23 cellular contexts compared by ENCODE assay signal in genomic region chr20:63712191-63712590, GRCh38. TPM values are rescaled to one million over a fixed set of nuclear protein-coding genes. Genes with fewer than 3 reads are reported as not detected.
DNase-seq lines count a peak whose midpoint lies in the region; ATAC-seq, FAIRE-seq and TF ChIP-seq lines count a peak whose summit lies in the region.
"Had no signal": no experiment of that assay in that cellular context is flagged by ENCODE, and none has a peak within 500 bp of the region (broad histone marks: within the 10 kb centered on the region; RNA-seq: fewer than 3 reads in every experiment).

No MANE protein-coding gene starts in this region.

- H3K27ac ChIP-seq in A549: no peak overlapping the region
- H3K27ac ChIP-seq in CD4-positive, CD25-positive, alpha-beta regulatory T cell (ENCODE audit: insufficient read depth, low read length, poor library complexity, severe bottlenecking): no peak overlapping the region
- H3K27ac ChIP-seq in OCI-LY7 (ENCODE audit: low read depth, low read length, poor library complexity, severe bottlenecking): no peak overlapping the region
- no peak overlapping the region for H3K27ac ChIP-seq in left ventricle myocardium inferior (replicated peaks)
- H3K27ac ChIP-seq: RWPE1 had no signal

- peaks cover 0 to 12% (median 3%) of the 10 kb centered on the region in 7 donors for H3K9me3 Mint-ChIP-seq in CD4-positive, CD25-positive, alpha-beta regulatory T cell
- H3K9me3 Mint-ChIP-seq in brain: peaks cover 21 to 41% (median 30%) of the 10 kb centered on the region in 5 experiments

- no peak for TF ChIP-seq EP300 in A549 (IDR thresholded peaks at IDR 0.05)

- H3K4me3 Mint-ChIP-seq in CD4-positive, CD25-positive, alpha-beta regulatory T cell: peak overlapping the region; percentile 38 to 83 (median 62)
- H3K4me3 Mint-ChIP-seq in brain: peak overlapping the region in 3 of 5 experiments; percentile 43 to 53 (median 43)
- H3K4me3 Mint-ChIP-seq: CD14-positive monocyte had no signal

- DNase-seq in A549 (ENCODE audit: low read depth in 1 of 2, low spot score in 1 of 2) (no peak), OCI-LY7 (ENCODE audit: low spot score) (no peak), left ventricle myocardium inferior (no peak), GM10248 (ENCODE audit: extremely low spot score) (no peak), Ammon's horn (ENCODE audit: low spot score) (no peak), NCI-H345 (lab: John Stamatoyannopoulos, UW) (no peak)
- DNase-seq in CD4-positive, CD25-positive, alpha-beta regulatory T cell: no peak
- DNase-seq: AML-193, EL, GOT3, KG1, MV-4-11, NCI-H187, NCI-H2107, NCI-H524, NCI-H82, PC-3, SIG-M5 had no signal

- no peaks in the 10 kb centered on the region for H3K27me3 ChIP-seq in CD4-positive, CD25-positive, alpha-beta regulatory T cell (ENCODE audit: control insufficient read depth, insufficient read depth, low read length)
- no peaks in the 10 kb centered on the region for H3K27me3 ChIP-seq in left ventricle myocardium inferior (ENCODE audit: low read depth)

- H3K27ac Mint-ChIP-seq in CD4-positive, CD25-positive, alpha-beta regulatory T cell: peak overlapping the region in 1 of 3 donors; percentile 72
- no peak overlapping the region for H3K27ac Mint-ChIP-seq in brain

- H3K9me2 ChIP-seq in OCI-LY7 (ENCODE audit: insufficient read depth, low read length): no peaks in the 10 kb centered on the region

- peaks cover 10% of the 10 kb centered on the region; the same call in 1 of the 3 replicates for H3K4me1 ChIP-seq in A549
- peaks cover 22% of the 10 kb centered on the region for H3K4me1 ChIP-seq in CD4-positive, CD25-positive, alpha-beta regulatory T cell (ENCODE audit: control insufficient read depth, insufficient read depth, low read length, poor library complexity, severe bottlenecking)
- H3K4me1 ChIP-seq in OCI-LY7 (ENCODE audit: insufficient read depth, low read length, poor library complexity, severe bottlenecking): peaks cover 22% of the 10 kb centered on the region
- peaks cover 21% of the 10 kb centered on the region for H3K4me1 ChIP-seq in left ventricle myocardium inferior

- no peaks in the 10 kb centered on the region for H3K27me3 Mint-ChIP-seq in CD4-positive, CD25-positive, alpha-beta regulatory T cell
- H3K27me3 Mint-ChIP-seq in brain: no peaks in the 10 kb centered on the region

- TSS peak; percentile 52 for BruUV-seq in OCI-LY7 (replicated peaks; lab: Mats Ljungman, UMichigan)

- intact Hi-C loops in OCI-LY7 (cut with micrococcal nuclease; ENCODE audit: unreplicated experiment) (no loop called here), left ventricle myocardium inferior (cut with micrococcal nuclease) (no loop called here)

- H3K4me3 ChIP-seq in A549: no peak overlapping the region
- no peak overlapping the region for H3K4me3 ChIP-seq in CD4-positive, CD25-positive, alpha-beta regulatory T cell (ENCODE audit: low read depth, low read length)
- H3K4me3 ChIP-seq in OCI-LY7 (ENCODE audit: low read depth, low read length, poor library complexity, severe bottlenecking): no peak overlapping the region
- no peak overlapping the region for H3K4me3 ChIP-seq in left ventricle myocardium inferior

- FAIRE-seq in A549 (lab: Jason Lieb, UNC): no peak
- FAIRE-seq: GM12892 had no signal

- H3K4me2 ChIP-seq in A549 (no peak overlapping the region), OCI-LY7 (ENCODE audit: low read length) (no peak overlapping the region)

- H3K4me1 Mint-ChIP-seq in CD4-positive, CD25-positive, alpha-beta regulatory T cell: peaks cover 16 to 57% (median 31%) of the 10 kb centered on the region in 4 donors
- peaks cover 34% of the 10 kb centered on the region for H3K4me1 Mint-ChIP-seq in brain

- H3K36me3 ChIP-seq in CD4-positive, CD25-positive, alpha-beta regulatory T cell (ENCODE audit: control insufficient read depth, insufficient read depth, low read length): peaks cover 52% of the 10 kb centered on the region
- peaks cover 85% of the 10 kb centered on the region for H3K36me3 ChIP-seq in OCI-LY7 (ENCODE audit: insufficient read depth, low read length)
- H3K36me3 ChIP-seq in left ventricle myocardium inferior: peaks cover 80% of the 10 kb centered on the region

- POLR2A ChIA-PET in A549 (lab: Yijun Ruan, JAX) (interaction anchor here (1.1 kb wide), 1 partner anchor 29 kb away, joined by 3 read pairs; no protein-coding TSS in a partner anchor), OCI-LY7 (lab: Charles Lee) (no interaction called here), GM10248 (lab: Yijun Ruan, JAX) (interaction anchor here (0.7 kb wide), 1 partner anchor 10 kb away, joined by 3 read pairs; no protein-coding TSS in a partner anchor)

- H4K20me1 ChIP-seq in OCI-LY7 (ENCODE audit: insufficient read depth, low read length): no peaks in the 10 kb centered on the region

- CTCF ChIA-PET in A549 (lab: Yijun Ruan, JAX) (interaction anchor here (1.4 to 1.7 kb wide), 2 partner anchors 28 to 175 kb away, joined by 4 read pairs; partner anchors contain the start of gene PTK6), OCI-LY7 (lab: Charles Lee; ENCODE audit: unreplicated experiment) (no interaction called here), GM10248 (lab: Yijun Ruan, JAX) (interaction anchor here (0.8 to 1.0 kb wide), 2 partner anchors 9 to 22 kb away, joined by 3 to 4 read pairs; no protein-coding TSS in a partner anchor)

- no peak overlapping the region for H2AFZ ChIP-seq in OCI-LY7 (ENCODE audit: low read length)

- peaks cover 93% of the 10 kb centered on the region for H3K79me2 ChIP-seq in OCI-LY7 (ENCODE audit: insufficient read depth, low read depth, low read length)

- no peak for TF ChIP-seq POLR2A in A549 (IDR thresholded peaks at IDR 0.05; ENCODE audit: low read length)

- no peak for ATAC-seq in A549
- no peak for ATAC-seq in CD4-positive, CD25-positive, alpha-beta regulatory T cell (ENCODE audit: low read depth in 2 of 2)
- ATAC-seq: HCT116, PC-3 had no signal

- H3K36me3 Mint-ChIP-seq in CD4-positive, CD25-positive, alpha-beta regulatory T cell: peaks cover 45% of the 10 kb centered on the region
- H3K36me3 Mint-ChIP-seq in brain: peaks cover 85% of the 10 kb centered on the region

- TF ChIP-seq RAD21 in A549 (conservative IDR thresholded peaks at IDR 0.05 in 1 of 2, IDR thresholded peaks at IDR 0.05 in 1 of 2): no peak

- WGBS in A549 (ENCODE audit: missing lambda C conversion rate): 97% methylated on average over 1 of the region's 1 CpG

- TF ChIP-seq CTCF in A549 (IDR thresholded peaks at IDR 0.05): no peak
- no peak for TF ChIP-seq CTCF in OCI-LY7 (conservative IDR thresholded peaks at IDR 0.05; ENCODE audit: low read length)
- TF ChIP-seq CTCF in brain (conservative IDR thresholded peaks at IDR 0.05): no peak
- TF ChIP-seq CTCF in left ventricle myocardium inferior (IDR thresholded peaks at IDR 0.05; ENCODE audit: borderline replicate concordance): no peak
- no peak for TF ChIP-seq CTCF in GM10248 (IDR thresholded peaks at IDR 0.05; ENCODE audit: control extremely low read depth, extremely low read depth, low read depth, missing control alignments)

- H3K9me3 ChIP-seq in A549 (peaks cover 25% of the 10 kb centered on the region), OCI-LY7 (ENCODE audit: low read length) (peaks cover 28% of the 10 kb centered on the region), left ventricle myocardium inferior (replicated peaks) (peaks cover 24% of the 10 kb centered on the region)
- peaks cover 3 to 11% of the 10 kb centered on the region in 2 experiments for H3K9me3 ChIP-seq in CD4-positive, CD25-positive, alpha-beta regulatory T cell (ENCODE audit: control insufficient read depth in 2 of 2, low read length in 2 of 2)

RNA-seq across cellular contexts. Expression of gene ZGPAT, which starts 4.4 kb away (rescaled TPM):
- polyA plus RNA-seq in A549 (2011; rRNA removed) (9.2 and 9.5 TPM in 2 replicates), A549 (2017; fragmentation: RNase III; extraction: RNeasy Plus Mini Kit Qiagen cat#74134 plus additional on column Dnase treatment) (22.6 to 25.6 TPM (median 23.9 TPM) in 3 replicates), brain (ENCODE audit: insufficient read depth, low read depth, low replicate concordance) (24.3 TPM)
- 28.6 and 32.6 TPM in 2 replicates for polyA plus RNA-seq in A549 (2012; cell fraction: cytosol; rRNA removed)
- 98.7 and 141 TPM in 2 replicates for polyA plus RNA-seq in A549 (2012; cell fraction: nucleus; rRNA removed)
- 8.8 and 10.6 TPM in 2 replicates for polyA minus RNA-seq in A549 (2011; rRNA and poly(A)+ RNA removed)
- total RNA-seq in CD4-positive, CD25-positive, alpha-beta regulatory T cell: 51.5 TPM
- 10 to 100 TPM; 34.0 to 43.2 (median 40.3) TPM for polyA plus RNA-seq in CD4-positive, CD25-positive, alpha-beta regulatory T cell
- 43.1 and 43.9 TPM in 2 replicates for total RNA-seq in OCI-LY7 (2014; rRNA removed; shearing (Covaris generic))
- total RNA-seq in OCI-LY7 (2022) (50.8 and 55.4 TPM in 2 replicates), left ventricle myocardium inferior (15.8 TPM)

RNA-seq across cellular contexts. Expression of gene ARFRP1, which starts 4.4 kb away (rescaled TPM):
- 14.1 and 25.1 TPM in 2 replicates for polyA plus RNA-seq in A549 (2011; rRNA removed)
- polyA plus RNA-seq in A549 (2012; cell fraction: cytosol; rRNA removed): 50.5 and 52.7 TPM in 2 replicates
- 81.2 and 97.2 TPM in 2 replicates for polyA plus RNA-seq in A549 (2012; cell fraction: nucleus; rRNA removed)
- 29.7 to 33.2 TPM (median 31.1 TPM) in 3 replicates for polyA plus RNA-seq in A549 (2017; fragmentation: RNase III; extraction: RNeasy Plus Mini Kit Qiagen cat#74134 plus additional on column Dnase treatment)
- 14.8 TPM in 2 replicates for polyA minus RNA-seq in A549 (2011; rRNA and poly(A)+ RNA removed)
- 51.6 TPM for total RNA-seq in CD4-positive, CD25-positive, alpha-beta regulatory T cell
- 10 to 100 TPM; 56.6 to 65.7 (median 63.1) TPM for polyA plus RNA-seq in CD4-positive, CD25-positive, alpha-beta regulatory T cell
- total RNA-seq in OCI-LY7 (2014; rRNA removed; shearing (Covaris generic)): 47.9 and 53.3 TPM in 2 replicates
- total RNA-seq in OCI-LY7 (2022): 82.1 and 85.6 TPM in 2 replicates
- 49.6 TPM for polyA plus RNA-seq in brain (ENCODE audit: insufficient read depth, low read depth, low replicate concordance)
- total RNA-seq in left ventricle myocardium inferior: 37.1 TPM

RNA-seq across cellular contexts. Expression of gene TNFRSF6B, which starts 15.7 kb away (rescaled TPM):
- polyA plus RNA-seq in A549 (2011; rRNA removed) (0.20 and 0.22 TPM in 2 replicates), A549 (2017; fragmentation: RNase III; extraction: RNeasy Plus Mini Kit Qiagen cat#74134 plus additional on column Dnase treatment) (0.63 to 0.69 TPM (median 0.66 TPM) in 3 replicates), brain (ENCODE audit: insufficient read depth, low read depth, low replicate concordance) (7.1 TPM)
- polyA plus RNA-seq in A549 (2012; cell fraction: cytosol; rRNA removed): 2.3 and 4.3 TPM in 2 replicates
- 16.7 and 55.0 TPM in 2 replicates for polyA plus RNA-seq in A549 (2012; cell fraction: nucleus; rRNA removed)
- not detected in 2 replicates for polyA minus RNA-seq in A549 (2011; rRNA and poly(A)+ RNA removed)
- total RNA-seq in CD4-positive, CD25-positive, alpha-beta regulatory T cell: not detected
- polyA plus RNA-seq in CD4-positive, CD25-positive, alpha-beta regulatory T cell: not detected
- 1.4 and 6.6 TPM in 2 replicates for total RNA-seq in OCI-LY7 (2014; rRNA removed; shearing (Covaris generic))
- total RNA-seq in OCI-LY7 (2022) (1.0 TPM in 1 of 2 replicates, not detected in the other), left ventricle myocardium inferior (0.27 TPM)
- polyA plus RNA-seq: CD14-positive monocyte had no signal

RNA-seq across cellular contexts. Expression of gene LIME1, which starts 24.3 kb away (rescaled TPM):
- 2.5 and 2.8 TPM in 2 replicates for polyA plus RNA-seq in A549 (2011; rRNA removed)
- 9.6 and 17.7 TPM in 2 replicates for polyA plus RNA-seq in A549 (2012; cell fraction: cytosol; rRNA removed)
- 114 and 216 TPM in 2 replicates for polyA plus RNA-seq in A549 (2012; cell fraction: nucleus; rRNA removed)
- polyA plus RNA-seq in A549 (2017; fragmentation: RNase III; extraction: RNeasy Plus Mini Kit Qiagen cat#74134 plus additional on column Dnase treatment): 5.9 to 7.2 TPM (median 6.5 TPM) in 3 replicates
- 0.45 and 0.88 TPM in 2 replicates for polyA minus RNA-seq in A549 (2011; rRNA and poly(A)+ RNA removed)
- 237 TPM for total RNA-seq in CD4-positive, CD25-positive, alpha-beta regulatory T cell
- 100 to 1,000 TPM; 338 to 547 (median 430) TPM for polyA plus RNA-seq in CD4-positive, CD25-positive, alpha-beta regulatory T cell
- total RNA-seq in OCI-LY7 (2014; rRNA removed; shearing (Covaris generic)): 66.3 and 76.4 TPM in 2 replicates
- 67.9 and 75.6 TPM in 2 replicates for total RNA-seq in OCI-LY7 (2022)
- 5.6 TPM for polyA plus RNA-seq in brain (ENCODE audit: insufficient read depth, low read depth, low replicate concordance)
- total RNA-seq in left ventricle myocardium inferior: 3.4 TPM

RNA-seq across cellular contexts. Expression of gene SLC2A4RG, which starts 27.4 kb away (rescaled TPM):
- polyA plus RNA-seq in A549 (2011; rRNA removed) (22.5 and 28.1 TPM in 2 replicates), A549 (2017; fragmentation: RNase III; extraction: RNeasy Plus Mini Kit Qiagen cat#74134 plus additional on column Dnase treatment) (59.6 to 64.7 TPM (median 64.6 TPM) in 3 replicates), brain (ENCODE audit: insufficient read depth, low read depth, low replicate concordance) (47.5 TPM)
- 75.6 and 107 TPM in 2 replicates for polyA plus RNA-seq in A549 (2012; cell fraction: cytosol; rRNA removed)
- 267 and 298 TPM in 2 replicates for polyA plus RNA-seq in A549 (2012; cell fraction: nucleus; rRNA removed)
- polyA minus RNA-seq in A549 (2011; rRNA and poly(A)+ RNA removed): 5.8 and 14.9 TPM in 2 replicates
- 110 TPM for total RNA-seq in CD4-positive, CD25-positive, alpha-beta regulatory T cell
- polyA plus RNA-seq in CD4-positive, CD25-positive, alpha-beta regulatory T cell: 1 to 10 TPM; 2.9 to 7.7 (median 4.5) TPM
- total RNA-seq in OCI-LY7 (2014; rRNA removed; shearing (Covaris generic)): 69.8 and 77.9 TPM in 2 replicates
- total RNA-seq in OCI-LY7 (2022) (110 and 113 TPM in 2 replicates), left ventricle myocardium inferior (79.2 TPM)
